Comparison of ENCODE assay signal across 1 cellular context in the genomic region with DNA sequence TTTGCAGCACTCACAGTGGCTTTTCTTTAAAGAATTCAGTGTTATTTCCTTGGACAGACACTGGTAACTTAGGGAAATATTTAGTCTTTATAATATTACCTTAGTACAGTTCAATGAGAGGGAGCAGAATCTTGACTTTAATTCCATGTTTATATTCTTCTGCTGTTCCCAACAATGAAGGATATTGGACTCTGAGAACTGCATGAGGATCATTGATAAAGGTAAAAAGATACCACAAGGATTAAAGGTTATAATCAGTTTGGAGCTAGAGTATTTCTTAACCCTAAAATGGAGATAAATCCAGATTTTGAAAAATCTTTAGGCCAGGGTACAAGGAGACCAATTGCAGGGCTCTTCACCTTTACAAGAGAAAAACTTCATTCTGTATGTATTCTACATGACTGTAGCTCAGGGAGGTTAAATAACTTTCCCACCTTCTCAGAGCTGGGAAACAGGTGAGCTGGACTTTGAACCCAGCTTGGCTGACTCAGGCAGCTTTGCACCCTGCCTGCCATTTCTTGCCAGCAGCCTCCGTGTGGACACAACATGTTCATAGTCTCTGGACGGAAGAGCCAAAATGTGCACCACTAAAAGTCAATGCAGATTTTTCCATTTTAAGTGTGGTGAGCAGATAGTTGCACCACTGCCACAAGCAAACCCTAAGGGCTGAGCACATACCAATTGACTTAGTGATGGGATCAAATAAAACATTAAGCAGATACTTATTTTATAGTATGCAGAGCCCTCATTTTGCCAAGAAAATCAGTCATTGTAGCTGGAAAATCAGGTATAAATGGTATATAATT.
TF ChIP-seq lines count a peak whose summit lies in the region.

No MANE protein-coding gene starts in this region.

TF ChIP-seq in HepG2, 621 proteins besides CTCF, POLR2A, EP300 and RAD21 (continued from another document):
- TF ChIP-seq ZNF496 (CRISPR knock-in tag; IDR thresholded peaks at IDR 0.05; ENCODE audit: insufficient replicate concordance) (no peak), SMAD3 (CRISPR knock-in tag; IDR thresholded peaks at IDR 0.05) (peak; percentile 82), ZKSCAN1 (IDR thresholded peaks at IDR 0.05; ENCODE audit: low read length) (no peak; the same call in 1 of the 2 replicates), ZNF564 (CRISPR knock-in tag; IDR thresholded peaks at IDR 0.05) (no peak), SIX1 (CRISPR knock-in tag; IDR thresholded peaks at IDR 0.05; ENCODE audit: borderline replicate concordance) (peak; percentile 52; the same call in 1 of the 2 replicates), FOXO1 (CRISPR knock-in tag; IDR thresholded peaks at IDR 0.05) (peak; percentile 93), BCL6 (CRISPR knock-in tag; IDR thresholded peaks at IDR 0.05) (peak; percentile 71), NCOR1 (IDR thresholded peaks at IDR 0.05; ENCODE audit: borderline replicate concordance, low read length) (peak; percentile 74; the same call in 1 of the 2 replicates), ZNF530 (CRISPR knock-in tag; IDR thresholded peaks at IDR 0.05; ENCODE audit: low read depth) (no peak), NFIB (CRISPR knock-in tag; IDR thresholded peaks at IDR 0.05; ENCODE audit: borderline replicate concordance) (no peak)
- TF ChIP-seq, protein P1, sequence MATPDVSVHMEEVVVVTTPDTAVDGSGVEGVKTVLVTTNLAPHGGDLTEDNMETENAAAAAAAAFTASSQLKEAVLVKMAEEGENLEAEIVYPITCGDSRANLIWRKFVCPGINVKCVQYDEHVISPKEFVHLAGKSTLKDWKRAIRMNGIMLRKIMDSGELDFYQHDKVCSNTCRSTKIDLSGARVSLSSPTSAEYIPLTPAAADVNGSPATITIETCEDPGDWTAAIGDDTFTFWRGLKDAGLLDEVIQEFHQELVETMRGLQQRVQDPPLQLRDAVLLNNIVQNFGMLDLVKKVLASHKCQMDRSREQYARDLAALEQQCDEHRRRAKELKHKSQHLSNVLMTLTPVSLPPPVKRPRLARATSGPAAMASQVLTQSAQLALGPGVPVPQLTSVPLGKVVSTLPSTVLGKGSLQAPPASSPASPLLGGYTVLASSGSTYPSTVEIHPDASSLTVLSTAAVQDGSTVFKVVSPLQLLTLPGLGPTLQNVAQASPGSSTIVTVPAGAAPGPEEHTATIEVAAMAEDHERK (CRISPR knock-in tag; IDR thresholded peaks at IDR 0.05; ENCODE audit: low read depth): no peak
- TF ChIP-seq, protein P2, sequence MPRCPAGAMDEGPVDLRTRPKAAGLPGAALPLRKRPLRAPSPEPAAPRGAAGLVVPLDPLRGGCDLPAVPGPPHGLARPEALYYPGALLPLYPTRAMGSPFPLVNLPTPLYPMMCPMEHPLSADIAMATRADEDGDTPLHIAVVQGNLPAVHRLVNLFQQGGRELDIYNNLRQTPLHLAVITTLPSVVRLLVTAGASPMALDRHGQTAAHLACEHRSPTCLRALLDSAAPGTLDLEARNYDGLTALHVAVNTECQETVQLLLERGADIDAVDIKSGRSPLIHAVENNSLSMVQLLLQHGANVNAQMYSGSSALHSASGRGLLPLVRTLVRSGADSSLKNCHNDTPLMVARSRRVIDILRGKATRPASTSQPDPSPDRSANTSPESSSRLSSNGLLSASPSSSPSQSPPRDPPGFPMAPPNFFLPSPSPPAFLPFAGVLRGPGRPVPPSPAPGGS (CRISPR knock-in tag; IDR thresholded peaks at IDR 0.05): no peak
TF ChIP-seq in HepG2: peak in this region for 204.
